In genomic region chr11:12792590-12792989, GRCh38 we compare ENCODE assay signal across 16 cellular contexts.
DNase-seq lines count a peak whose midpoint lies in the region; ATAC-seq, FAIRE-seq and TF ChIP-seq lines count a peak whose summit lies in the region.
"Had no signal": no experiment of that assay in that cellular context is flagged by ENCODE, and none has a peak within 500 bp of the region (broad histone marks: within the 10 kb centered on the region; RNA-seq: fewer than 3 reads in every experiment).

No MANE protein-coding gene starts in this region.

- H3K27ac Mint-ChIP-seq in naive thymus-derived CD4-positive, alpha-beta T cell: no peak overlapping the region
- H3K27ac Mint-ChIP-seq in natural killer cell: no peak overlapping the region
- H3K27ac Mint-ChIP-seq: naive B cell had no signal

- CTCF ChIA-PET in HepG2 (lab: Yijun Ruan, JAX; ENCODE audit: low intra/inter-chr PET ratio, low total read pairs): no interaction called here
- CTCF ChIA-PET in naive thymus-derived CD4-positive, alpha-beta T cell (lab: Charles Lee): no interaction called here

- TF ChIP-seq EP300 in HepG2 (IDR thresholded peaks at IDR 0.05; ENCODE audit: low read depth in 2 of 2, low read length in 2 of 2) (no peak), HepG2 (CRISPR knock-in tag; IDR thresholded peaks at IDR 0.05; ENCODE audit: borderline replicate concordance) (no peak)

- H3K27me3 ChIP-seq in ACC112 (ENCODE audit: insufficient read depth, low read length): no peaks in the 10 kb centered on the region
- no peaks in the 10 kb centered on the region for H3K27me3 ChIP-seq in bronchial epithelial cell (ENCODE audit: control insufficient read depth, insufficient read depth, low read length)
- no peaks in the 10 kb centered on the region for H3K27me3 ChIP-seq in HepG2 (ENCODE audit: control insufficient read depth in 1 of 2, insufficient read depth in 2 of 2, low read length in 2 of 2)
- no peaks in the 10 kb centered on the region for H3K27me3 ChIP-seq in naive thymus-derived CD4-positive, alpha-beta T cell (ENCODE audit: control insufficient read depth in 2 of 2, insufficient read depth in 2 of 2, low read length in 2 of 2)
- H3K27me3 ChIP-seq: SJSA1, thyroid gland had no signal

- no TSS peak for BruUV-seq in HepG2 (replicated peaks; lab: Mats Ljungman, UMichigan)

- intact Hi-C loops in HepG2 (cut with micrococcal nuclease; ENCODE audit: unreplicated experiment) (no loop called here), natural killer cell (cut with micrococcal nuclease) (no loop called here)
- intact Hi-C loops in naive thymus-derived CD4-positive, alpha-beta T cell (cut with micrococcal nuclease): no loop called here

- POLR2A ChIA-PET in HepG2 (lab: Yijun Ruan, JAX): interaction anchor here (0.6 kb wide), 1 partner anchor 53 kb away, joined by 3 read pairs; no protein-coding TSS in a partner anchor
- POLR2A ChIA-PET in naive thymus-derived CD4-positive, alpha-beta T cell (lab: Charles Lee): no interaction called here

- DNase-seq in NCI-H446 treated with DMSO at 0.1 percent for 48 hours (lab: John Stamatoyannopoulos, UW) (peak; percentile 26), bronchial epithelial cell (ENCODE audit: low read depth) (peak; percentile 52), HepG2 (ENCODE audit: low spot score) (no peak), globus pallidus (ENCODE audit: low spot score) (no peak), natural killer cell (no peak)
- DNase-seq in naive thymus-derived CD4-positive, alpha-beta T cell: no peak
- DNase-seq: activated T-cell treated with anti-CD3 and anti-CD28 coated beads, Interleukin-2, amount 50 U/mL, for 48 hours; dermis blood vessel endothelial cell; left ventricle myocardium inferior; naive B cell; NCI-H2171 treated with DMSO at 0.1 percent for 48 hours; stimulated activated CD4-positive, alpha-beta T cell treated with anti-CD3 and anti-CD28 coated beads, Interleukin-2, amount 100 ng/mL, for 48 hours; thyroid gland had no signal

- TF ChIP-seq RAD21 in HepG2 (CRISPR knock-in tag; IDR thresholded peaks at IDR 0.05): no peak

- no peak overlapping the region for H3K9ac ChIP-seq in HepG2 (ENCODE audit: insufficient read depth, low read depth, low read length)

- 100% methylated on average over 2 of the region's 2 CpGs for WGBS in HepG2 (ENCODE audit: low lambda C conversion rate)

- H3K4me1 ChIP-seq in ACC112 (ENCODE audit: control insufficient read depth, insufficient read depth, low read length, unreplicated experiment) (peaks cover 40% of the 10 kb centered on the region), HepG2 (ENCODE audit: insufficient read depth, low read length) (peaks cover 18% of the 10 kb centered on the region)
- no peaks in the 10 kb centered on the region for H3K4me1 ChIP-seq in naive thymus-derived CD4-positive, alpha-beta T cell (ENCODE audit: control insufficient read depth in 2 of 2, insufficient read depth in 2 of 2, low read length in 2 of 2)
- H3K4me1 ChIP-seq: thyroid gland had no signal

- peaks cover 13% of the 10 kb centered on the region for H3K36me3 ChIP-seq in ACC112 (ENCODE audit: insufficient read depth, low read length)
- H3K36me3 ChIP-seq in bronchial epithelial cell (ENCODE audit: control insufficient read depth, insufficient read depth, low read length): peaks cover 4% of the 10 kb centered on the region
- H3K36me3 ChIP-seq in HepG2 (replicated peaks in 1 of 2; ENCODE audit: control insufficient read depth in 1 of 2, insufficient read depth in 2 of 2, low read length in 2 of 2): peaks cover 4 to 20% of the 10 kb centered on the region in 2 experiments; a peak in 2 of 5 replicates
- no peaks in the 10 kb centered on the region for H3K36me3 ChIP-seq in naive thymus-derived CD4-positive, alpha-beta T cell (ENCODE audit: control insufficient read depth in 2 of 3, insufficient read depth in 3 of 3, low read length in 3 of 3)
- H3K36me3 ChIP-seq: left ventricle myocardium inferior, thyroid gland had no signal

- no peaks in the 10 kb centered on the region for H3K4me1 Mint-ChIP-seq in naive thymus-derived CD4-positive, alpha-beta T cell
- no peaks in the 10 kb centered on the region for H3K4me1 Mint-ChIP-seq in natural killer cell
- H3K4me1 Mint-ChIP-seq: naive B cell had no signal

- no peak overlapping the region for H3K4me3 Mint-ChIP-seq in naive thymus-derived CD4-positive, alpha-beta T cell
- H3K4me3 Mint-ChIP-seq in natural killer cell: no peak overlapping the region

- no peak for TF ChIP-seq CTCF in bronchial epithelial cell (IDR thresholded peaks at IDR 0.05; ENCODE audit: insufficient read depth, low read length, severe bottlenecking)
- no peak for TF ChIP-seq CTCF in HepG2 (CRISPR knock-in tag; IDR thresholded peaks at IDR 0.05)
- TF ChIP-seq CTCF in natural killer cell (IDR thresholded peaks at IDR 0.05): no peak

- TF ChIP-seq POLR2A in HepG2 (IDR thresholded peaks at IDR 0.05; ENCODE audit: insufficient read depth in 1 of 2, low read depth in 2 of 2, low read length in 2 of 2): no peak

- no peaks in the 10 kb centered on the region for H3K9me3 Mint-ChIP-seq in naive thymus-derived CD4-positive, alpha-beta T cell
- H3K9me3 Mint-ChIP-seq in natural killer cell: no peaks in the 10 kb centered on the region

- ATAC-seq in HepG2 (no peak), GM18870 (IDR thresholded peaks at IDR 0.05; ENCODE audit: unreplicated experiment) (no peak), natural killer cell (no peak)
- ATAC-seq in naive thymus-derived CD4-positive, alpha-beta T cell: no peak

- H3K27ac ChIP-seq in ACC112 (ENCODE audit: low read depth, low read length) (peak overlapping the region; percentile 45), HepG2 (ENCODE audit: extremely low read length, insufficient read depth, low read length) (no peak overlapping the region)
- no peak overlapping the region for H3K27ac ChIP-seq in naive thymus-derived CD4-positive, alpha-beta T cell (ENCODE audit: low read depth, low read length)
- H3K27ac ChIP-seq: left ventricle myocardium inferior, SJSA1, thyroid gland had no signal

- H3K9me3 ChIP-seq in HepG2 (ENCODE audit: low read length): no peaks in the 10 kb centered on the region
- no peaks in the 10 kb centered on the region for H3K9me3 ChIP-seq in naive thymus-derived CD4-positive, alpha-beta T cell (ENCODE audit: control insufficient read depth in 2 of 3, low read length in 3 of 3)
- H3K9me3 ChIP-seq: left ventricle myocardium inferior, SJSA1, thyroid gland had no signal

- H3K4me2 ChIP-seq in HepG2 (ENCODE audit: low read depth, low read length): no peak overlapping the region

- peaks cover 3 to 21% (median 4%) of the 10 kb centered on the region in 5 donors for H3K27me3 Mint-ChIP-seq in naive thymus-derived CD4-positive, alpha-beta T cell
- peaks cover 7 to 14% of the 10 kb centered on the region in 2 donors for H3K27me3 Mint-ChIP-seq in natural killer cell (ENCODE audit: low read depth in 2 of 2)

- peaks cover 75% of the 10 kb centered on the region for H3K79me2 ChIP-seq in ACC112 (ENCODE audit: control insufficient read depth, insufficient read depth, low read length, unreplicated experiment)
- H3K79me2 ChIP-seq in HepG2 (ENCODE audit: insufficient read depth, low read length): peaks cover 7% of the 10 kb centered on the region

- H3K4me3 ChIP-seq in ACC112 (ENCODE audit: low read depth, low read length) (no peak overlapping the region), bronchial epithelial cell (ENCODE audit: low read depth, low read length) (no peak overlapping the region), HepG2 (replicated peaks in 1 of 3; ENCODE audit: insufficient read depth in 1 of 3, low read depth in 2 of 3, low read length in 3 of 3) (no peak overlapping the region)
- H3K4me3 ChIP-seq in naive thymus-derived CD4-positive, alpha-beta T cell (ENCODE audit: low read length): no peak overlapping the region
- H3K4me3 ChIP-seq: left ventricle myocardium inferior, SJSA1, thyroid gland had no signal

- H2AFZ ChIP-seq in ACC112 (ENCODE audit: low read length, unreplicated experiment) (no peak overlapping the region), HepG2 (ENCODE audit: low read length) (no peak overlapping the region)

- H3K36me3 Mint-ChIP-seq in naive thymus-derived CD4-positive, alpha-beta T cell: no peaks in the 10 kb centered on the region
- no peaks in the 10 kb centered on the region for H3K36me3 Mint-ChIP-seq in natural killer cell
- H3K36me3 Mint-ChIP-seq: naive B cell had no signal

- in situ Hi-C loops in HepG2 (cut with HindIII; ENCODE audit: extremely low pct_ligation_motif_present, low pct_unique_long_range_greater_than_20kb): no loop called here

- FAIRE-seq in bronchial epithelial cell (lab: Jason Lieb, UNC): no peak
- no peak for FAIRE-seq in HepG2 (lab: Jason Lieb, UNC)

- no peaks in the 10 kb centered on the region for H4K20me1 ChIP-seq in HepG2 (ENCODE audit: insufficient read depth, low read length)

TF ChIP-seq in HepG2, 621 proteins besides CTCF, POLR2A, EP300 and RAD21:
- TF ChIP-seq MEF2D (CRISPR knock-in tag; IDR thresholded peaks at IDR 0.05): no peak
- TF ChIP-seq, protein P1, sequence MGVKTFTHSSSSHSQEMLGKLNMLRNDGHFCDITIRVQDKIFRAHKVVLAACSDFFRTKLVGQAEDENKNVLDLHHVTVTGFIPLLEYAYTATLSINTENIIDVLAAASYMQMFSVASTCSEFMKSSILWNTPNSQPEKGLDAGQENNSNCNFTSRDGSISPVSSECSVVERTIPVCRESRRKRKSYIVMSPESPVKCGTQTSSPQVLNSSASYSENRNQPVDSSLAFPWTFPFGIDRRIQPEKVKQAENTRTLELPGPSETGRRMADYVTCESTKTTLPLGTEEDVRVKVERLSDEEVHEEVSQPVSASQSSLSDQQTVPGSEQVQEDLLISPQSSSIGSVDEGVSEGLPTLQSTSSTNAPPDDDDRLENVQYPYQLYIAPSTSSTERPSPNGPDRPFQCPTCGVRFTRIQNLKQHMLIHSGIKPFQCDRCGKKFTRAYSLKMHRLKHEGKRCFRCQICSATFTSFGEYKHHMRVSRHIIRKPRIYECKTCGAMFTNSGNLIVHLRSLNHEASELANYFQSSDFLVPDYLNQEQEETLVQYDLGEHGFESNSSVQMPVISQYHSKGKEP (CRISPR knock-in tag; IDR thresholded peaks at IDR 0.05): no peak
- TF ChIP-seq ZNF121 (CRISPR knock-in tag; IDR thresholded peaks at IDR 0.05): peak; percentile 85; the same call in 1 of the 2 replicates
- TF ChIP-seq ZNF572 (CRISPR knock-in tag; IDR thresholded peaks at IDR 0.05): no peak

Comparison
In these comparisons a context has a peak if more than half of its experiments do, and no peak if none do; other contexts are left out.
1. DNase-seq: peak in NCI-H446 treated with DMSO at 0.1 percent for 48 hours (single experiment) and bronchial epithelial cell (single experiment); none in HepG2 (single experiment), naive thymus-derived CD4-positive, alpha-beta T cell (0 of 9), globus pallidus (single experiment) and natural killer cell (single experiment).